ENCODE assay signal across 17 cellular contexts in the genomic region with DNA sequence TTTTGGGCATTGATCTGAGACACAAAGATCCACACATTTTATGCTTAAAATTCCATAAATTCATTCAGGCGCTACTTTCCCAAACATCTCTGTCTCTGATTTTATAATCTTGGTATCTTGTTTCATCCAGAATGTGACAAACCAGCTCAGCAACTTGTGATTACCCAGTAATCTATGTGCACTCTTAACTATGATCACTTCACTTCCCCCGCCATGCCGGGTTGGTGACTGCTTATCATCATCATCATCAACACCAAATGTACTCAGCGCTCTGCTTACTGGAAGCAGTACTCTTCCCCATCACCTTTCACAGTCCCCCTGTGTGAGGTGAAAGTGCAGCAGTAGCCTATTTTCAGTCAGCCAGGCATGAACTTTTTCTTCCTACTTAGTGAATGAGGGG. TPM values are rescaled to one million over a fixed set of nuclear protein-coding genes. Genes with fewer than 3 reads are reported as not detected.
A peak's percentile ranks its signal among the peaks of the same experiment; 100 is the strongest.
DNase-seq lines count a peak whose midpoint lies in the region; ATAC-seq, FAIRE-seq and TF ChIP-seq lines count a peak whose summit lies in the region.
"Had no signal": no experiment of that assay in that cellular context is flagged by ENCODE, and none has a peak within 500 bp of the region (broad histone marks: within the 10 kb centered on the region; RNA-seq: fewer than 3 reads in every experiment).

No MANE protein-coding gene starts in this region.

- no peaks in the 10 kb centered on the region for H3K9me3 ChIP-seq in smooth muscle cell (replicated peaks; ENCODE audit: low read depth)

- DNase-seq in GM12891 (ENCODE audit: insufficient read length, low spot score) (no peak), HTR-8/SVneo (ENCODE audit: insufficient read length, low spot score) (no peak), activated B cell treated with CpG ODN at 0.5 μM for 24 hours (no peak), smooth muscle cell (lab: John Stamatoyannopoulos, UW; ENCODE audit: unreplicated experiment) (no peak), WTC11 (ENCODE audit: low spot score) (no peak), NCI-H774 (lab: John Stamatoyannopoulos, UW) (no peak)
- DNase-seq: CD4-positive, alpha-beta memory T cell; IMR-90; NCI-H1105 treated with DMSO at 0.1 percent for 48 hours; NCI-H1694 treated with DMSO at 0.1 percent for 48 hours; NCI-H2171; NCI-H446; NCI-H69; NK-92 treated with Interleukin-12 subunit alpha and Interleukin-12 subunit beta, amount 100 ng/mL, for 24 hours had no signal

- H3K79me2 ChIP-seq in smooth muscle cell (ENCODE audit: low read depth), result no peaks in the 10 kb centered on the region

- no peak overlapping the region for H3K4me2 ChIP-seq in smooth muscle cell

- H3F3A ChIP-seq in smooth muscle cell (ENCODE audit: low read depth), result no peaks in the 10 kb centered on the region

- no peak for TF ChIP-seq POLR2A in GM12891 (IDR thresholded peaks at IDR 0.05; ENCODE audit: low read depth, low read length)

- WGBS in smooth muscle cell (ENCODE audit: low lambda C conversion rate), result 75% methylated on average over 4 of the region's 4 CpGs

- no peak overlapping the region for H3K4me3 ChIP-seq in smooth muscle cell

- no peaks in the 10 kb centered on the region for H3K36me3 Mint-ChIP-seq in activated B cell treated with CpG ODN at 0.5 μM for 24 hours (ENCODE audit: low read depth)
- no peaks in the 10 kb centered on the region for H3K36me3 Mint-ChIP-seq in WTC11
- H3K36me3 Mint-ChIP-seq: CD4-positive, alpha-beta memory T cell had no signal

- no peak for TF ChIP-seq CTCF in activated B cell treated with CpG ODN at 0.5 μM for 24 hours (IDR thresholded peaks at IDR 0.05)
- no peak for TF ChIP-seq CTCF in smooth muscle cell (IDR thresholded peaks at IDR 0.05; ENCODE audit: borderline replicate concordance, insufficient read depth, poor library complexity, severe bottlenecking)
- TF ChIP-seq CTCF in WTC11 (IDR thresholded peaks at IDR 0.05), result no peak

- POLR2A ChIA-PET in activated B cell treated with CpG ODN at 0.5 μM for 24 hours (lab: Charles Lee), result interaction anchor here (0.7 to 2.4 kb wide), 8 partner anchors 11 to 227 kb away, joined by 3 to 13 read pairs (median 6); a partner anchor contains a TSS
- POLR2A ChIA-PET in WTC11 (lab: Charles Lee), result no interaction called here

- no peak overlapping the region for H2AFZ ChIP-seq in smooth muscle cell (ENCODE audit: low read depth)

- H3K27ac Mint-ChIP-seq in activated B cell treated with CpG ODN at 0.5 μM for 24 hours, result peak overlapping the region; percentile 91
- H3K27ac Mint-ChIP-seq in WTC11, result no peak overlapping the region

- no peaks in the 10 kb centered on the region for H3K4me1 ChIP-seq in smooth muscle cell (ENCODE audit: low read depth)

- peak; percentile 73 for FAIRE-seq in GM12891 (lab: Jason Lieb, UNC)
- FAIRE-seq in HTR-8/SVneo (lab: Jason Lieb, UNC), result peak; percentile 75
- FAIRE-seq: H54 had no signal

- H3K27me3 ChIP-seq in smooth muscle cell (ENCODE audit: low read depth), result no peaks in the 10 kb centered on the region

- H3K4me1 Mint-ChIP-seq in activated B cell treated with CpG ODN at 0.5 μM for 24 hours (peaks cover 61% of the 10 kb centered on the region), WTC11 (peaks cover 4% of the 10 kb centered on the region)

- H4K20me1 ChIP-seq in smooth muscle cell (ENCODE audit: low read depth), result no peaks in the 10 kb centered on the region

- H3K27me3 Mint-ChIP-seq in activated B cell treated with CpG ODN at 0.5 μM for 24 hours (no peaks in the 10 kb centered on the region), WTC11 (ENCODE audit: low read depth) (no peaks in the 10 kb centered on the region)

- intact Hi-C loops in activated B cell treated with CpG ODN at 0.5 μM for 24 hours (cut with micrococcal nuclease), result loop anchor here (1.0 to 5.0 kb wide), 6 partner anchors 17 to 1861 kb away; a partner anchor contains a TSS

- peak overlapping the region; percentile 15 for H3K27ac ChIP-seq in smooth muscle cell (ENCODE audit: low read depth)

- CTCF ChIA-PET in activated B cell treated with CpG ODN at 0.5 μM for 24 hours (lab: Charles Lee), result interaction anchor here (0.5 to 1.6 kb wide), 2 partner anchors 68 to 117 kb away, joined by 3 to 10 read pairs; no protein-coding TSS in a partner anchor
- CTCF ChIA-PET in WTC11 (lab: Charles Lee), result no interaction called here

- H3K9me3 Mint-ChIP-seq in activated B cell treated with CpG ODN at 0.5 μM for 24 hours, result no peaks in the 10 kb centered on the region
- no peaks in the 10 kb centered on the region for H3K9me3 Mint-ChIP-seq in WTC11
- H3K9me3 Mint-ChIP-seq: CD4-positive, alpha-beta memory T cell had no signal

- H3K9ac ChIP-seq in smooth muscle cell (ENCODE audit: low read depth), result no peak overlapping the region

- H3K4me3 Mint-ChIP-seq in activated B cell treated with CpG ODN at 0.5 μM for 24 hours, result peak overlapping the region; percentile 55
- H3K4me3 Mint-ChIP-seq in WTC11, result no peak overlapping the region
- H3K4me3 Mint-ChIP-seq: CD4-positive, alpha-beta memory T cell had no signal

- no peaks in the 10 kb centered on the region for H3K36me3 ChIP-seq in smooth muscle cell (ENCODE audit: low read depth)

- no peak for ATAC-seq in activated B cell treated with CpG ODN at 0.5 μM for 24 hours (ENCODE audit: low read depth)
- ATAC-seq in WTC11, result no peak
- ATAC-seq in GM21526 (IDR thresholded peaks at IDR 0.05; ENCODE audit: low FRiP score, unreplicated experiment), result no peak

TF ChIP-seq in GM12891, 5 proteins besides CTCF, POLR2A, EP300 and RAD21:
- TF ChIP-seq TAF1 (IDR thresholded peaks at IDR 0.05; ENCODE audit: low read depth, low read length) (no peak), POU2F2 (IDR thresholded peaks at IDR 0.05; ENCODE audit: low read depth, low read length) (no peak), SPI1 (IDR thresholded peaks at IDR 0.05; ENCODE audit: low read depth, low read length) (no peak), POLR2AphosphoS5 (IDR thresholded peaks at IDR 0.05; ENCODE audit: low read depth, low read length) (no peak), PAX5 (IDR thresholded peaks at IDR 0.05; ENCODE audit: insufficient read depth, low read length, severe bottlenecking) (no peak)

TF ChIP-seq in WTC11, 78 proteins besides CTCF, POLR2A, EP300 and RAD21:
- no peak for TF ChIP-seq KAT7 (CRISPR knock-in tag; IDR thresholded peaks at IDR 0.05; ENCODE audit: borderline replicate concordance)
- TF ChIP-seq EMX1 (CRISPR knock-in tag; IDR thresholded peaks at IDR 0.05), result no peak
TF ChIP-seq in WTC11: peak in this region for 0.

RNA-seq across cellular contexts. Expression of a gene that starts 15.2 kb away (rescaled TPM):
- 14.5 TPM for polyA plus RNA-seq in GM12891 (2012; ENCODE audit: low read depth, missing spikeins)
- total RNA-seq in activated B cell treated with CpG ODN at 0.5 μM for 24 hours (not detected in 2 replicates), smooth muscle cell (8.0 and 12.6 TPM in 2 replicates), WTC11 (2021) (0.23 to 0.50 TPM (median 0.48 TPM) in 3 replicates)
- polyA plus RNA-seq in smooth muscle cell, result 4.3 and 16.4 TPM in 2 replicates
- total RNA-seq: CD4-positive, alpha-beta memory T cell; IMR-90; SK-MEL-5 had no signal
- polyA plus RNA-seq: CD4-positive, alpha-beta memory T cell; IMR-90 had no signal
